ENCODE assay signal across 8 cellular contexts in genomic region chr18:3248062-3248669, GRCh38. TPM values are rescaled to one million over a fixed set of nuclear protein-coding genes. Genes with fewer than 3 reads are reported as not detected.
DNase-seq lines count a peak whose midpoint lies in the region; ATAC-seq lines count a peak whose summit lies in the region.

No MANE protein-coding gene starts in this region.

- H3K27ac ChIP-seq in adipose tissue (ENCODE audit: low read depth, low read length) (peak overlapping the region; percentile 100), iPS-20b (ENCODE audit: low read length) (peak overlapping the region; percentile 94)

- no peaks in the 10 kb centered on the region for H3K9me3 ChIP-seq in iPS-20b (ENCODE audit: insufficient read depth, low read depth, low read length)

- H3K4me1 Mint-ChIP-seq in stimulated activated naive CD8-positive, alpha-beta T cell treated with anti-CD3 and anti-CD28 coated beads, Interleukin-15, amount 100 ng/mL, for 72 hours = peaks cover 46% of the 10 kb centered on the region

- peaks cover 5% of the 10 kb centered on the region; the same call in 1 of the 2 replicates for H3K4me1 ChIP-seq in iPS-20b (ENCODE audit: insufficient read depth, low read length)

- peak overlapping the region; percentile 97 for H3K9ac ChIP-seq in iPS-20b (ENCODE audit: low read depth, low read length)

- DNase-seq in EH (ENCODE audit: low read depth) (peak; percentile 49), KG1 (lab: John Stamatoyannopoulos, UW) (no peak)
- peak; percentile 44 for DNase-seq in Jurkat, Clone E6-1 (ENCODE audit: low read depth, low spot score)
- DNase-seq in stimulated activated naive CD8-positive, alpha-beta T cell treated with anti-CD3 and anti-CD28 coated beads, Interleukin-15, amount 100 ng/mL, for 72 hours = no peak

- peak overlapping the region; percentile 85 to 87 for H3K4me3 Mint-ChIP-seq in stimulated activated naive CD8-positive, alpha-beta T cell treated with anti-CD3 and anti-CD28 coated beads, Interleukin-15, amount 100 ng/mL, for 72 hours

- peaks cover 25% of the 10 kb centered on the region for H3K36me3 ChIP-seq in iPS-20b (ENCODE audit: insufficient read depth, low read depth, low read length)

- ATAC-seq in stimulated activated naive CD8-positive, alpha-beta T cell treated with anti-CD3 and anti-CD28 coated beads, Interleukin-15, amount 100 ng/mL, for 72 hours = no peak
- ATAC-seq in HG03521 (IDR thresholded peaks at IDR 0.05; ENCODE audit: unreplicated experiment) (no peak), GM19452 (IDR thresholded peaks at IDR 0.05; ENCODE audit: unreplicated experiment) (no peak)

- H3K27me3 Mint-ChIP-seq in stimulated activated naive CD8-positive, alpha-beta T cell treated with anti-CD3 and anti-CD28 coated beads, Interleukin-15, amount 100 ng/mL, for 72 hours = no peaks in the 10 kb centered on the region

- H3K27me3 ChIP-seq in iPS-20b (ENCODE audit: insufficient read depth, low read length) = no peaks in the 10 kb centered on the region

- no peaks in the 10 kb centered on the region for H3K9me3 Mint-ChIP-seq in stimulated activated naive CD8-positive, alpha-beta T cell treated with anti-CD3 and anti-CD28 coated beads, Interleukin-15, amount 100 ng/mL, for 72 hours

- H3K27ac Mint-ChIP-seq in stimulated activated naive CD8-positive, alpha-beta T cell treated with anti-CD3 and anti-CD28 coated beads, Interleukin-15, amount 100 ng/mL, for 72 hours = peak overlapping the region; percentile 66 to 99

- peak overlapping the region; percentile 95 for H3K4me3 ChIP-seq in Jurkat, Clone E6-1 (ENCODE audit: low read length)
- H3K4me3 ChIP-seq in iPS-20b (ENCODE audit: low read length) = peak overlapping the region; percentile 99

- WGBS in adipose tissue, 3 donors = 0% methylated on average over 22 of the region's 22 CpGs

RNA-seq across cellular contexts. Expression of gene MYL12A, which starts 0.6 kb away (rescaled TPM):
- polyA plus RNA-seq in Jurkat, Clone E6-1 (2012; ENCODE audit: insufficient read depth, insufficient read length) = 554 TPM
- 100 to 1,000 TPM; 194 to 633 (median 496) TPM for polyA plus RNA-seq in adipose tissue

RNA-seq across cellular contexts. Expression of gene MYL12B, which starts 13.8 kb away (rescaled TPM):
- 327 TPM for polyA plus RNA-seq in Jurkat, Clone E6-1 (2012; ENCODE audit: insufficient read depth, insufficient read length)
- polyA plus RNA-seq in adipose tissue = 100 to 1,000 TPM; 153 to 539 (median 354) TPM

RNA-seq across cellular contexts. Expression of gene MYOM1, which starts 28.4 kb away (rescaled TPM):
- not detected for polyA plus RNA-seq in Jurkat, Clone E6-1 (2012; ENCODE audit: insufficient read depth, insufficient read length)
- 10 to 100 TPM in 1 of 3 donors, 1 to 10 TPM in 2; 4.8 to 17.2 (median 5.1) TPM for polyA plus RNA-seq in adipose tissue

Comparison
In these comparisons a context has a peak if more than half of its experiments do, and no peak if none do; other contexts are left out.
1. DNase-seq: peak in EH (single experiment) and Jurkat, Clone E6-1 (single experiment); none in stimulated activated naive CD8-positive, alpha-beta T cell treated with anti-CD3 and anti-CD28 coated beads, Interleukin-15, amount 100 ng/mL, for 72 hours (0 of 2) and KG1 (single experiment).